Comparison of ENCODE assay signal across 8 cellular contexts in genomic region chr2:169823996-169824372, GRCh38. TPM values are rescaled to one million over a fixed set of nuclear protein-coding genes. Genes with fewer than 3 reads are reported as not detected.
A peak's percentile ranks its signal among the peaks of the same experiment; 100 is the strongest.
DNase-seq lines count a peak whose midpoint lies in the region; ATAC-seq and TF ChIP-seq lines count a peak whose summit lies in the region.

No MANE protein-coding gene starts in this region.

- H3K4me2 ChIP-seq in Karpas-422 (ENCODE audit: low read depth, low read length, poor library complexity, severe bottlenecking), result peak overlapping the region; percentile 85

- H3K36me3 Mint-ChIP-seq in naive B cell, result no peaks in the 10 kb centered on the region

- H3K27me3 ChIP-seq in BE2C, result no peaks in the 10 kb centered on the region
- H3K27me3 ChIP-seq in Karpas-422 (ENCODE audit: low read length), result no peaks in the 10 kb centered on the region

- H3K36me3 ChIP-seq in BE2C, result no peaks in the 10 kb centered on the region
- peaks cover 30% of the 10 kb centered on the region; the same call in 1 of the 2 replicates for H3K36me3 ChIP-seq in Karpas-422 (ENCODE audit: insufficient read depth, low read length)

- peak overlapping the region; percentile 87 to 97 (median 95) for H3K4me3 Mint-ChIP-seq in naive B cell

- H3K9me3 ChIP-seq in BE2C (no peaks in the 10 kb centered on the region), Karpas-422 (ENCODE audit: low read length) (no peaks in the 10 kb centered on the region)

- peaks cover 12% of the 10 kb centered on the region; the same call in 1 of the 2 replicates for H4K20me1 ChIP-seq in Karpas-422 (ENCODE audit: insufficient read depth, low read depth, low read length)

- H3K9me3 Mint-ChIP-seq in naive B cell, result no peaks in the 10 kb centered on the region

- H3K4me3 ChIP-seq in BE2C (ENCODE audit: low read depth, low read length), result peak overlapping the region; percentile 76
- H3K4me3 ChIP-seq in Karpas-422 (ENCODE audit: low read length), result peak overlapping the region; percentile 77
- peak overlapping the region; percentile 93 for H3K4me3 ChIP-seq in choroid plexus epithelial cell (ENCODE audit: low read depth, low read length)

- peak overlapping the region; percentile 12; the same call in 1 of the 2 replicates for H3K27ac ChIP-seq in Karpas-422 (ENCODE audit: low read length)

- no peaks in the 10 kb centered on the region for H3K4me1 ChIP-seq in BE2C
- H3K4me1 ChIP-seq in Karpas-422 (ENCODE audit: low read length), result peaks cover 31% of the 10 kb centered on the region

- DNase-seq in BE2C (no peak), Karpas-422 (no peak), choroid plexus epithelial cell (ENCODE audit: low read depth) (no peak), naive B cell (no peak), NCI-H2227 (lab: John Stamatoyannopoulos, UW; ENCODE audit: unreplicated experiment) (no peak)
- DNase-seq in activated effector memory CD4-positive, alpha-beta T cell treated with Interleukin-2 at 50 U/mL for 16 hours, result no peak

- H3K27ac Mint-ChIP-seq in naive B cell, result peak overlapping the region in 4 of 6 donors; percentile 76 to 93 (median 84)

- H3K27me3 Mint-ChIP-seq in naive B cell, result no peaks in the 10 kb centered on the region

- TF ChIP-seq CTCF in BE2C (IDR thresholded peaks at IDR 0.05; ENCODE audit: low read depth, low read length) (no peak), choroid plexus epithelial cell (conservative IDR thresholded peaks at IDR 0.05; ENCODE audit: low read depth, low read length) (no peak)

- peaks cover 62% of the 10 kb centered on the region for H3K79me2 ChIP-seq in Karpas-422 (ENCODE audit: low read length)

- no peak overlapping the region for H2AFZ ChIP-seq in Karpas-422 (ENCODE audit: low read length)

- peaks cover 35 to 59% (median 55%) of the 10 kb centered on the region in 3 donors for H3K4me1 Mint-ChIP-seq in naive B cell

- no peak for ATAC-seq in naive B cell (ENCODE audit: low read depth in 2 of 2)
- no peak for ATAC-seq in GM21423 (IDR thresholded peaks at IDR 0.05; ENCODE audit: unreplicated experiment)
- ATAC-seq in GM18505 (IDR thresholded peaks at IDR 0.05; ENCODE audit: unreplicated experiment), result no peak

- TF ChIP-seq POLR2A in GM18505 (IDR thresholded peaks at IDR 0.05; ENCODE audit: borderline replicate concordance, extremely low read depth, insufficient read depth, insufficient read length), result no peak

- H3K9me2 ChIP-seq in Karpas-422 (replicated peaks; ENCODE audit: insufficient read depth, low read length), result no peaks in the 10 kb centered on the region

- peak overlapping the region; percentile 77 for H3K9ac ChIP-seq in Karpas-422 (ENCODE audit: low read length)

RNA-seq across cellular contexts. Expression of gene METTL5, which starts 0.7 kb away (rescaled TPM):
- polyA plus RNA-seq in BE2C (2012; ENCODE audit: insufficient read depth, insufficient read length, low read depth), result 21.4 TPM
- 100 and 105 TPM in 2 replicates for total RNA-seq in Karpas-422 (2014; rRNA removed; shearing (Covaris generic); ENCODE audit: low replicate concordance)
- 100 to 1,000 TPM; 134 to 225 (median 146) TPM for polyA plus RNA-seq in naive B cell (ENCODE audit: low read depth in 6 of 6)

RNA-seq across cellular contexts. Expression of gene UBR3, which starts 3.3 kb away (rescaled TPM):
- 4.4 TPM for polyA plus RNA-seq in BE2C (2012; ENCODE audit: insufficient read depth, insufficient read length, low read depth)
- total RNA-seq in Karpas-422 (2014; rRNA removed; shearing (Covaris generic); ENCODE audit: low replicate concordance), result 26.7 and 50.8 TPM in 2 replicates
- polyA plus RNA-seq in naive B cell (ENCODE audit: low read depth in 6 of 6), result 10 to 100 TPM in 1 of 6 donors, 1 to 10 TPM in 5; 6.1 to 11.9 (median 7.1) TPM

RNA-seq across cellular contexts. Expression of gene SSB, which starts 25.3 kb away (rescaled TPM):
- polyA plus RNA-seq in BE2C (2012; ENCODE audit: insufficient read depth, insufficient read length, low read depth), result 51.7 TPM
- total RNA-seq in Karpas-422 (2014; rRNA removed; shearing (Covaris generic); ENCODE audit: low replicate concordance), result 129 and 160 TPM in 2 replicates
- 100 to 1,000 TPM in 3 of 6 donors, 10 to 100 TPM in 3; 54.4 to 133 (median 100) TPM for polyA plus RNA-seq in naive B cell (ENCODE audit: low read depth in 6 of 6)
